Comparison of ENCODE assay signal across 17 cellular contexts in genomic region chr6:142867355-142867801, GRCh38.
DNase-seq lines count a peak whose midpoint lies in the region; ATAC-seq, FAIRE-seq and TF ChIP-seq lines count a peak whose summit lies in the region.
"Had no signal": no experiment of that assay in that cellular context is flagged by ENCODE, and none has a peak within 500 bp of the region (broad histone marks: within the 10 kb centered on the region; RNA-seq: fewer than 3 reads in every experiment).

No MANE protein-coding gene starts in this region.

- H3K4me1 Mint-ChIP-seq in astrocyte (ENCODE audit: low read depth, unreplicated experiment) (peaks cover 37% of the 10 kb centered on the region), GM23338 (peaks cover 24% of the 10 kb centered on the region)

- no peak for TF ChIP-seq POLR2A in IMR-90 (IDR thresholded peaks at IDR 0.05; ENCODE audit: low read depth, low read length)

- H2BK120ac ChIP-seq in IMR-90 (ENCODE audit: low read depth, low read length), result no peak overlapping the region
- H2BK120ac ChIP-seq in mesenchymal stem cell (ENCODE audit: low read depth, low read length), result no peak overlapping the region

- H2AK5ac ChIP-seq in IMR-90 (ENCODE audit: low read depth, low read length) (no peak overlapping the region), mesenchymal stem cell (ENCODE audit: low read length, severe bottlenecking) (no peak overlapping the region)

- peaks cover 26 to 57% of the 10 kb centered on the region in 2 experiments for H3K79me1 ChIP-seq in IMR-90 (ENCODE audit: low read depth in 1 of 2, low read length in 2 of 2)
- peaks cover 18% of the 10 kb centered on the region for H3K79me1 ChIP-seq in mesenchymal stem cell (replicated peaks; ENCODE audit: low read length, poor library complexity, severe bottlenecking)

- TF ChIP-seq RAD21 in IMR-90 (IDR thresholded peaks at IDR 0.05; ENCODE audit: low read length), result no peak

- H2AFZ ChIP-seq in IMR-90 (replicated peaks; ENCODE audit: low read length, poor library complexity) (no peak overlapping the region), astrocyte (ENCODE audit: low read depth, low read length) (no peak overlapping the region), mesenchymal stem cell (ENCODE audit: low read depth, low read length) (no peak overlapping the region), GM23338 (no peak overlapping the region)

- no peak for FAIRE-seq in astrocyte (lab: Jason Lieb, UNC)

- peaks cover 7% of the 10 kb centered on the region; the same call in 1 of the 2 replicates for H3K9me1 ChIP-seq in IMR-90 (ENCODE audit: insufficient read depth, low read length)

- H2AK9ac ChIP-seq in IMR-90 (replicated peaks; ENCODE audit: low read depth, low read length, poor library complexity), result no peak overlapping the region

- peak; percentile 29 for DNase-seq in IMR-90
- DNase-seq in astrocyte (ENCODE audit: low read depth), result peak; percentile 36
- DNase-seq in mesenchymal stem cell, result peak; percentile 69
- DNase-seq in GM23338 (ENCODE audit: low spot score), result no peak
- no peak for DNase-seq in GM13976 (ENCODE audit: low spot score)
- DNase-seq in effector CD8-positive, alpha-beta T cell (lab: John Stamatoyannopoulos, UW), result no peak
- DNase-seq: activated CD4-positive, alpha-beta T cell treated with anti-CD3 and anti-CD28 coated beads, Interleukin-2, amount 50 U/mL, for 48 hours; dorsolateral prefrontal cortex; head of caudate nucleus; ovary; PC-3; stimulated activated CD4-positive, alpha-beta T cell treated with anti-CD3 and anti-CD28 coated beads, Interleukin-2, amount 100 ng/mL, for 24 hours; stimulated activated naive B cell treated with anti-CD40 and anti-IgM and Interleukin-4, amounts not matched to agents 10 μg/mL and 1 μg/mL and 100 μg/mL, for 72 hours had no signal

- H2BK5ac ChIP-seq in IMR-90 (ENCODE audit: low read depth, low read length, poor library complexity, severe bottlenecking) (no peak overlapping the region), mesenchymal stem cell (ENCODE audit: low read depth, low read length, poor library complexity, severe bottlenecking) (no peak overlapping the region)

- H3K4me2 ChIP-seq in BLaER1 (peak overlapping the region; percentile 53; the same call in 1 of the 2 replicates), IMR-90 (ENCODE audit: low read depth, low read length) (no peak overlapping the region; the same call in 1 of the 2 replicates), astrocyte (ENCODE audit: low read length) (no peak overlapping the region), mesenchymal stem cell (ENCODE audit: low read length, poor library complexity, severe bottlenecking) (no peak overlapping the region), GM23338 (no peak overlapping the region)

- ATAC-seq in IMR-90 (ENCODE audit: low read depth) (no peak), GM23338 (no peak), GM18502 (IDR thresholded peaks at IDR 0.05; ENCODE audit: poor library complexity, unreplicated experiment) (no peak)
- ATAC-seq: PC-3 had no signal

- H3K4me3 Mint-ChIP-seq in astrocyte (ENCODE audit: unreplicated experiment) (no peak overlapping the region), GM23338 (no peak overlapping the region)

- H2BK15ac ChIP-seq in IMR-90 (ENCODE audit: low read depth, low read length), result no peak overlapping the region
- no peak overlapping the region for H2BK15ac ChIP-seq in mesenchymal stem cell (ENCODE audit: low read depth, poor library complexity, severe bottlenecking)

- H3K9me2 ChIP-seq in GM23338 (ENCODE audit: insufficient read depth), result no peaks in the 10 kb centered on the region; the same call in 1 of the 2 replicates

- H3K56ac ChIP-seq in IMR-90 (ENCODE audit: extremely low read depth, insufficient read depth, low read length), result no peak overlapping the region

- H3K9ac ChIP-seq in BLaER1, result no peak overlapping the region
- no peak overlapping the region for H3K9ac ChIP-seq in IMR-90 (ENCODE audit: low read depth, low read length)
- no peak overlapping the region for H3K9ac ChIP-seq in astrocyte (ENCODE audit: low read length)
- peak overlapping the region; percentile 32 for H3K9ac ChIP-seq in mesenchymal stem cell (ENCODE audit: low read length)

- peaks cover 27% of the 10 kb centered on the region for H3K4me1 ChIP-seq in BLaER1
- peaks cover 14% of the 10 kb centered on the region for H3K4me1 ChIP-seq in IMR-90 (ENCODE audit: control insufficient read depth, insufficient read depth, low read length)
- peaks cover 10% of the 10 kb centered on the region for H3K4me1 ChIP-seq in astrocyte (ENCODE audit: insufficient read depth, low read length)
- no peaks in the 10 kb centered on the region for H3K4me1 ChIP-seq in mesenchymal stem cell (ENCODE audit: control insufficient read depth, insufficient read depth, low read depth, low read length)
- H3K4me1 ChIP-seq in GM23338 (ENCODE audit: insufficient read depth), result peaks cover 14% of the 10 kb centered on the region

- peaks cover 88% of the 10 kb centered on the region for H4K20me1 ChIP-seq in BLaER1
- no peaks in the 10 kb centered on the region for H4K20me1 ChIP-seq in IMR-90 (ENCODE audit: insufficient read depth, low read length)
- peaks cover 5% of the 10 kb centered on the region for H4K20me1 ChIP-seq in astrocyte (ENCODE audit: insufficient read depth, low read length)
- no peaks in the 10 kb centered on the region for H4K20me1 ChIP-seq in GM23338 (replicated peaks; ENCODE audit: insufficient read depth)

- H4K5ac ChIP-seq in IMR-90 (ENCODE audit: low read depth, low read length), result no peak overlapping the region

- H4K91ac ChIP-seq in IMR-90 (ENCODE audit: insufficient read depth, low read depth, low read length) (no peak overlapping the region), mesenchymal stem cell (ENCODE audit: low read length) (no peak overlapping the region)

- H3K36me3 Mint-ChIP-seq in astrocyte (ENCODE audit: low read depth, unreplicated experiment), result no peaks in the 10 kb centered on the region
- no peaks in the 10 kb centered on the region for H3K36me3 Mint-ChIP-seq in GM23338 (ENCODE audit: low read depth)

- no peaks in the 10 kb centered on the region for H3K9me3 ChIP-seq in BLaER1
- H3K9me3 ChIP-seq in IMR-90 (ENCODE audit: control insufficient read depth, insufficient read depth, low read length), result no peaks in the 10 kb centered on the region
- no peaks in the 10 kb centered on the region for H3K9me3 ChIP-seq in astrocyte (ENCODE audit: insufficient read depth, low read depth, low read length)
- H3K9me3 ChIP-seq in mesenchymal stem cell (ENCODE audit: control insufficient read depth, low read length), result no peaks in the 10 kb centered on the region
- H3K9me3 ChIP-seq: ovary had no signal

- CTCF ChIA-PET in IMR-90 (lab: Yijun Ruan, JAX), result no interaction called here

- intact Hi-C loops in IMR-90 (cut with micrococcal nuclease), result no loop called here

- no TSS peak for BruUV-seq in IMR-90 (replicated peaks; lab: Mats Ljungman, UMichigan)

- H3K9me3 Mint-ChIP-seq in astrocyte (ENCODE audit: unreplicated experiment) (no peaks in the 10 kb centered on the region), GM23338 (no peaks in the 10 kb centered on the region)
- H3K9me3 Mint-ChIP-seq: stimulated activated naive B cell treated with anti-CD40 and anti-IgM and Interleukin-4, amounts not matched to agents 10 μg/mL and 1 μg/mL and 100 μg/mL, for 72 hours had no signal

- H3K79me2 ChIP-seq in astrocyte (ENCODE audit: insufficient read depth, low read length) (peaks cover 61% of the 10 kb centered on the region), GM23338 (replicated peaks; ENCODE audit: insufficient read depth) (peaks cover 8% of the 10 kb centered on the region; the same call in 1 of the 2 replicates)

- H3K4me3 ChIP-seq in BLaER1 (no peak overlapping the region), IMR-90 (ENCODE audit: insufficient read depth, low read depth, low read length) (no peak overlapping the region), astrocyte (ENCODE audit: insufficient read depth, low read depth, low read length) (no peak overlapping the region), mesenchymal stem cell (ENCODE audit: insufficient read depth in 1 of 2, low read depth in 1 of 2, low read length in 2 of 2) (peak overlapping the region in 1 of 2 experiments; percentile 58), GM23338 (no peak overlapping the region)
- H3K4me3 ChIP-seq: lung, ovary had no signal

- in situ Hi-C loops in IMR-90 (cut with MboI; ENCODE audit: low sequenced_read_pairs), result no loop called here
- in situ Hi-C loops in GM13976 (cut with MboI; ENCODE audit: low sequenced_read_pairs, unreplicated experiment), result no loop called here

- no peak overlapping the region for H3K14ac ChIP-seq in IMR-90 (replicated peaks; ENCODE audit: low read depth, low read length)
- H3K14ac ChIP-seq in mesenchymal stem cell (ENCODE audit: low read length in 2 of 2), result no peak overlapping the region

- H3K36me3 ChIP-seq in BLaER1 (peaks cover 13% of the 10 kb centered on the region; the same call in 1 of the 2 replicates), IMR-90 (ENCODE audit: control insufficient read depth, insufficient read depth, low read length) (no peaks in the 10 kb centered on the region), astrocyte (ENCODE audit: insufficient read depth, low read length) (no peaks in the 10 kb centered on the region), mesenchymal stem cell (ENCODE audit: control insufficient read depth in 1 of 2, insufficient read depth in 2 of 2, low read depth in 1 of 2, low read length in 2 of 2) (no peaks in the 10 kb centered on the region), GM23338 (ENCODE audit: insufficient read depth) (no peaks in the 10 kb centered on the region)
- H3K36me3 ChIP-seq: ovary had no signal

- no peak overlapping the region for H3K23ac ChIP-seq in IMR-90 (ENCODE audit: low read depth, low read length)
- no peak overlapping the region for H3K23ac ChIP-seq in mesenchymal stem cell (ENCODE audit: low read length in 2 of 2)

- dilution Hi-C loops in IMR-90 (cut with HindIII; ENCODE audit: low sequenced_read_pairs, unreplicated experiment), result no loop called here

- no peaks in the 10 kb centered on the region for H3F3A ChIP-seq in GM23338 (replicated peaks; ENCODE audit: low read depth)

- POLR2A ChIA-PET in IMR-90 (lab: Charles Lee; ENCODE audit: unreplicated experiment), result no interaction called here

- no peaks in the 10 kb centered on the region for H3K27me3 ChIP-seq in BLaER1
- H3K27me3 ChIP-seq in IMR-90 (ENCODE audit: control insufficient read depth, insufficient read depth, low read length), result no peaks in the 10 kb centered on the region
- no peaks in the 10 kb centered on the region for H3K27me3 ChIP-seq in astrocyte (ENCODE audit: insufficient read depth, low read length)
- H3K27me3 ChIP-seq in mesenchymal stem cell (ENCODE audit: control insufficient read depth in 1 of 2, insufficient read depth in 1 of 2, low read length in 2 of 2), result no peaks in the 10 kb centered on the region
- H3K27me3 ChIP-seq in GM23338 (ENCODE audit: insufficient read depth), result no peaks in the 10 kb centered on the region
- H3K27me3 ChIP-seq: dorsolateral prefrontal cortex, ovary had no signal

- H3K27me3 Mint-ChIP-seq in astrocyte (ENCODE audit: low read depth, unreplicated experiment) (no peaks in the 10 kb centered on the region), GM23338 (ENCODE audit: insufficient read depth, low read depth, poor library complexity) (no peaks in the 10 kb centered on the region)
- H3K27me3 Mint-ChIP-seq: stimulated activated naive B cell treated with anti-CD40 and anti-IgM and Interleukin-4, amounts not matched to agents 10 μg/mL and 1 μg/mL and 100 μg/mL, for 72 hours had no signal

- H3K4ac ChIP-seq in IMR-90 (ENCODE audit: low read depth, low read length) (no peak overlapping the region), mesenchymal stem cell (ENCODE audit: low read depth in 1 of 2, low read length in 2 of 2) (no peak overlapping the region)

- TF ChIP-seq CTCF in IMR-90 (conservative IDR thresholded peaks at IDR 0.05; ENCODE audit: low read depth, low read length), result no peak
- TF ChIP-seq CTCF in astrocyte (IDR thresholded peaks at IDR 0.05; ENCODE audit: insufficient read depth, low read depth, low read length), result no peak
- TF ChIP-seq CTCF in GM23338 (conservative IDR thresholded peaks at IDR 0.05; ENCODE audit: low read depth in 2 of 2), result no peak
- no peak for TF ChIP-seq CTCF in GM13976 (IDR thresholded peaks at IDR 0.05; ENCODE audit: borderline replicate concordance, control extremely low read depth, extremely low read depth, insufficient read depth, missing control alignments)

- no peak overlapping the region for H2BK12ac ChIP-seq in mesenchymal stem cell (ENCODE audit: low read length in 2 of 2)

- WGBS in IMR-90 (ENCODE audit: extremely low coverage in 2 of 2, insufficient read length in 1 of 2), 2 experiments, result no CpG with 5 or more reads among the region's 4 CpGs
- 19% methylated on average over 3 of the region's 4 CpGs for whole genome bisulfite sequencing in mesenchymal stem cell

- no peak overlapping the region for H3K27ac ChIP-seq in BLaER1
- H3K27ac ChIP-seq in IMR-90 (ENCODE audit: insufficient read depth, low read length), result no peak overlapping the region
- H3K27ac ChIP-seq in astrocyte (ENCODE audit: low read depth, low read length), result no peak overlapping the region
- no peak overlapping the region for H3K27ac ChIP-seq in mesenchymal stem cell (ENCODE audit: low read length, poor library complexity, severe bottlenecking)
- no peak overlapping the region for H3K27ac ChIP-seq in GM23338 (ENCODE audit: low read depth)
- H3K27ac ChIP-seq: C4-2B, dorsolateral prefrontal cortex, ovary had no signal

- H4K8ac ChIP-seq in IMR-90 (ENCODE audit: low read depth in 2 of 2, low read length in 2 of 2), result no peak overlapping the region
- no peak overlapping the region for H4K8ac ChIP-seq in mesenchymal stem cell (ENCODE audit: low read length)

- H3K27ac Mint-ChIP-seq in astrocyte (ENCODE audit: unreplicated experiment) (no peak overlapping the region), GM23338 (no peak overlapping the region)

- H3K18ac ChIP-seq in IMR-90 (ENCODE audit: low read depth, low read length) (no peak overlapping the region), mesenchymal stem cell (ENCODE audit: low read depth in 1 of 2, low read length in 2 of 2) (no peak overlapping the region)

- H2BK20ac ChIP-seq in IMR-90 (ENCODE audit: low read depth, low read length), result no peak overlapping the region

Comparison
In these comparisons a context has a peak if more than half of its experiments do, and no peak if none do; other contexts are left out.
1. DNase-seq: peak in IMR-90 (single experiment), astrocyte (single experiment) and mesenchymal stem cell (single experiment); none in GM23338 (single experiment), GM13976 (single experiment) and effector CD8-positive, alpha-beta T cell (single experiment).